In genomic region chr9:111632695-111633388, GRCh38 we compare ENCODE assay signal across 10 cellular contexts. TPM values are rescaled to one million over a fixed set of nuclear protein-coding genes. Genes with fewer than 3 reads are reported as not detected.
DNase-seq lines count a peak whose midpoint lies in the region; ATAC-seq and TF ChIP-seq lines count a peak whose summit lies in the region.
"Had no signal": no experiment of that assay in that cellular context is flagged by ENCODE, and none has a peak within 500 bp of the region (broad histone marks: within the 10 kb centered on the region; RNA-seq: fewer than 3 reads in every experiment).

No MANE protein-coding gene starts in this region.

- H3K9me3 Mint-ChIP-seq in CD4-positive, CD25-positive, alpha-beta regulatory T cell = no peaks in the 10 kb centered on the region
- H3K9me3 Mint-ChIP-seq in IgD-negative memory B cell = no peaks in the 10 kb centered on the region
- H3K9me3 Mint-ChIP-seq in naive thymus-derived CD8-positive, alpha-beta T cell = no peaks in the 10 kb centered on the region

- peak overlapping the region; percentile 74 for H3K4me3 ChIP-seq in CD4-positive, CD25-positive, alpha-beta regulatory T cell (ENCODE audit: low read depth, low read length)
- H3K4me3 ChIP-seq in breast epithelium = peak overlapping the region in 2 of 3 donors; percentile 92 to 97
- H3K4me3 ChIP-seq in lower leg skin (ENCODE audit: low read depth, poor library complexity, severe bottlenecking) = no peak overlapping the region
- H3K4me3 ChIP-seq in uterus = peak overlapping the region in 1 of 2 donors; percentile 94

- H3K4me3 Mint-ChIP-seq in CD4-positive, CD25-positive, alpha-beta regulatory T cell = peak overlapping the region; percentile 89 to 94 (median 92)
- H3K4me3 Mint-ChIP-seq in IgD-negative memory B cell = peak overlapping the region; percentile 31 to 97 (median 80)
- peak overlapping the region; percentile 24 to 97 (median 89) for H3K4me3 Mint-ChIP-seq in naive thymus-derived CD8-positive, alpha-beta T cell

- no peak overlapping the region for H3K27ac ChIP-seq in CD4-positive, CD25-positive, alpha-beta regulatory T cell (ENCODE audit: insufficient read depth, low read length, poor library complexity, severe bottlenecking)
- H3K27ac ChIP-seq in breast epithelium = no peak overlapping the region
- H3K27ac ChIP-seq in uterus = no peak overlapping the region

- POLR2A ChIA-PET in naive thymus-derived CD8-positive, alpha-beta T cell (lab: Charles Lee) = interaction anchor here (0.7 kb wide), 1 partner anchor 8 kb away, joined by 4 read pairs; no protein-coding TSS in a partner anchor

- peak overlapping the region in 1 of 3 donors; percentile 37 for H3K27ac Mint-ChIP-seq in CD4-positive, CD25-positive, alpha-beta regulatory T cell
- H3K27ac Mint-ChIP-seq in IgD-negative memory B cell = peak overlapping the region; percentile 79 to 92 (median 83)
- H3K27ac Mint-ChIP-seq in naive thymus-derived CD8-positive, alpha-beta T cell = peak overlapping the region in 5 of 10 donors; percentile 16 to 89 (median 67)

- intact Hi-C loops in breast epithelium (cut with DNase I; ENCODE audit: low total_unique reads) = no loop called here
- intact Hi-C loops in lower leg skin (cut with DNase I; ENCODE audit: low total_unique reads) = no loop called here
- intact Hi-C loops in uterus (cut with DNase I; ENCODE audit: low total_unique reads) = no loop called here

- TF ChIP-seq POLR2A in breast epithelium (IDR thresholded peaks at IDR 0.05) (no peak), lower leg skin (IDR thresholded peaks at IDR 0.05) (no peak), uterus (IDR thresholded peaks at IDR 0.05) (no peak)

- peaks cover 10% of the 10 kb centered on the region for H3K36me3 Mint-ChIP-seq in CD4-positive, CD25-positive, alpha-beta regulatory T cell
- no peaks in the 10 kb centered on the region for H3K36me3 Mint-ChIP-seq in IgD-negative memory B cell
- H3K36me3 Mint-ChIP-seq in naive thymus-derived CD8-positive, alpha-beta T cell = no peaks in the 10 kb centered on the region

- H3K36me3 ChIP-seq in CD4-positive, CD25-positive, alpha-beta regulatory T cell (ENCODE audit: control insufficient read depth, insufficient read depth, low read length) = no peaks in the 10 kb centered on the region
- H3K36me3 ChIP-seq in breast epithelium = no peaks in the 10 kb centered on the region
- no peaks in the 10 kb centered on the region for H3K36me3 ChIP-seq in uterus

- peaks cover 26 to 52% (median 41%) of the 10 kb centered on the region in 4 donors for H3K4me1 Mint-ChIP-seq in CD4-positive, CD25-positive, alpha-beta regulatory T cell
- peaks cover 16 to 29% (median 25%) of the 10 kb centered on the region in 3 donors for H3K4me1 Mint-ChIP-seq in IgD-negative memory B cell
- peaks cover 28 to 52% (median 45%) of the 10 kb centered on the region in 4 donors for H3K4me1 Mint-ChIP-seq in naive thymus-derived CD8-positive, alpha-beta T cell

- no peak for DNase-seq in CD4-positive, CD25-positive, alpha-beta regulatory T cell
- DNase-seq in breast epithelium (ENCODE audit: low spot score in 2 of 2) (no peak), lower leg skin (ENCODE audit: low spot score in 2 of 2) (no peak), GM19238 (ENCODE audit: insufficient read length, low spot score) (no peak), NCI-H128 (lab: John Stamatoyannopoulos, UW; ENCODE audit: unreplicated experiment) (no peak), uterus (no peak)
- DNase-seq in naive thymus-derived CD8-positive, alpha-beta T cell = no peak
- DNase-seq: NCI-H2171 treated with DMSO at 0.1 percent for 48 hours had no signal

- no peak for TF ChIP-seq CTCF in breast epithelium (IDR thresholded peaks at IDR 0.05)
- no peak for TF ChIP-seq CTCF in lower leg skin (IDR thresholded peaks at IDR 0.05)
- no peak for TF ChIP-seq CTCF in uterus (IDR thresholded peaks at IDR 0.05)

- H3K27me3 ChIP-seq in CD4-positive, CD25-positive, alpha-beta regulatory T cell (ENCODE audit: control insufficient read depth, insufficient read depth, low read length) = no peaks in the 10 kb centered on the region
- H3K27me3 ChIP-seq in breast epithelium (no peaks in the 10 kb centered on the region), uterus (no peaks in the 10 kb centered on the region)

- ATAC-seq in CD4-positive, CD25-positive, alpha-beta regulatory T cell (ENCODE audit: low read depth in 2 of 2) = no peak
- ATAC-seq in naive thymus-derived CD8-positive, alpha-beta T cell = no peak
- ATAC-seq: left colon had no signal

- peaks cover 11% of the 10 kb centered on the region for H3K27me3 Mint-ChIP-seq in CD4-positive, CD25-positive, alpha-beta regulatory T cell
- H3K27me3 Mint-ChIP-seq in IgD-negative memory B cell = no peaks in the 10 kb centered on the region
- no peaks in the 10 kb centered on the region for H3K27me3 Mint-ChIP-seq in naive thymus-derived CD8-positive, alpha-beta T cell

- H3K4me1 ChIP-seq in CD4-positive, CD25-positive, alpha-beta regulatory T cell (ENCODE audit: control insufficient read depth, insufficient read depth, low read length, poor library complexity, severe bottlenecking) = peaks cover 22% of the 10 kb centered on the region
- H3K4me1 ChIP-seq in breast epithelium (no peaks in the 10 kb centered on the region), uterus (no peaks in the 10 kb centered on the region)

- no peaks in the 10 kb centered on the region for H3K9me3 ChIP-seq in CD4-positive, CD25-positive, alpha-beta regulatory T cell (ENCODE audit: control insufficient read depth in 2 of 2, low read length in 2 of 2)
- H3K9me3 ChIP-seq in breast epithelium (no peaks in the 10 kb centered on the region), uterus (no peaks in the 10 kb centered on the region)

- WGBS in lower leg skin, 2 donors = 56 to 74% methylated on average over 7 of the region's 7 CpGs

RNA-seq across cellular contexts. Expression of gene DNAJC25, which starts 1.7 kb away (rescaled TPM):
- 2.9 TPM for total RNA-seq in CD4-positive, CD25-positive, alpha-beta regulatory T cell
- 1 to 10 TPM; 1.3 to 3.0 (median 2.3) TPM for polyA plus RNA-seq in CD4-positive, CD25-positive, alpha-beta regulatory T cell
- polyA plus RNA-seq in IgD-negative memory B cell = 3.6 TPM
- total RNA-seq in breast epithelium (10 to 100 TPM; 10.5 to 13.0 (median 11.7) TPM), lower leg skin (10 to 100 TPM in 1 of 4 donors, 1 to 10 TPM in 3; 6.8 to 13.1 (median 8.4) TPM), uterus (10 to 100 TPM in 1 of 4 donors, 1 to 10 TPM in 2, not detected in 1; 8.4 to 24.7 (median 9.1) TPM)
- total RNA-seq in naive thymus-derived CD8-positive, alpha-beta T cell = 1 to 10 TPM; 3.4 TPM
- 1 to 10 TPM; 1.1 to 2.4 (median 1.7) TPM for polyA plus RNA-seq in naive thymus-derived CD8-positive, alpha-beta T cell

RNA-seq across cellular contexts. Expression of gene GNG10, which starts 28.6 kb away (rescaled TPM):
- 11.1 TPM for total RNA-seq in CD4-positive, CD25-positive, alpha-beta regulatory T cell
- polyA plus RNA-seq in CD4-positive, CD25-positive, alpha-beta regulatory T cell = 10 to 100 TPM; 29.2 to 50.6 (median 35.1) TPM
- 16.2 TPM for polyA plus RNA-seq in IgD-negative memory B cell
- 10 to 100 TPM; 53.4 to 95.7 (median 91.4) TPM for total RNA-seq in breast epithelium
- 10 to 100 TPM; 10.8 to 12.7 TPM for total RNA-seq in naive thymus-derived CD8-positive, alpha-beta T cell
- polyA plus RNA-seq in naive thymus-derived CD8-positive, alpha-beta T cell = 10 to 100 TPM; 20.9 to 26.4 (median 22.7) TPM
- 10 to 100 TPM in 2 of 4 donors, 1 to 10 TPM in 2; 5.3 to 21.1 (median 15.4) TPM for total RNA-seq in lower leg skin
- total RNA-seq in uterus = 10 to 100 TPM; 32.8 to 89.0 (median 69.3) TPM

RNA-seq across cellular contexts. Expression of gene PTGR1, which starts 33.4 kb away (rescaled TPM):
- total RNA-seq in CD4-positive, CD25-positive, alpha-beta regulatory T cell = not detected
- under 1 TPM in 1 of 4 donors, not detected in 3; 0.32 TPM for polyA plus RNA-seq in CD4-positive, CD25-positive, alpha-beta regulatory T cell
- polyA plus RNA-seq in IgD-negative memory B cell = 0.15 TPM
- total RNA-seq in breast epithelium (10 to 100 TPM; 30.0 to 87.1 (median 68.2) TPM), lower leg skin (10 to 100 TPM; 20.2 to 50.1 (median 40.4) TPM), uterus (10 to 100 TPM in 3 of 4 donors, under 1 TPM in 1; 0.77 to 71.1 (median 42.0) TPM)
- total RNA-seq in naive thymus-derived CD8-positive, alpha-beta T cell = not detected
- not detected for polyA plus RNA-seq in naive thymus-derived CD8-positive, alpha-beta T cell
